In genomic region chr4:56768301-56768700, GRCh38 we compare ENCODE assay signal across 20 cellular contexts. TPM values are rescaled to one million over a fixed set of nuclear protein-coding genes. Genes with fewer than 3 reads are reported as not detected.
"Had no signal": no experiment of that assay in that cellular context is flagged by ENCODE, and none has a peak within 500 bp of the region (broad histone marks: within the 10 kb centered on the region; RNA-seq: fewer than 3 reads in every experiment).

No MANE protein-coding gene starts in this region.

- H3K36me3 ChIP-seq: right lobe of liver, spleen had no signal

- ATAC-seq: left lobe of liver, psoas muscle, right lobe of liver had no signal

- H3K9me3 Mint-ChIP-seq: activated CD4-positive, alpha-beta memory T cell treated with anti-CD3 and anti-CD28 coated beads for 36 hours; memory B cell; nephron had no signal

- H3K27ac Mint-ChIP-seq: activated CD4-positive, alpha-beta memory T cell treated with anti-CD3 and anti-CD28 coated beads for 36 hours; memory B cell; nephron had no signal

- FAIRE-seq: urothelium cell line had no signal

- H3K9me3 ChIP-seq: psoas muscle, right lobe of liver, spleen had no signal

- H3K36me3 Mint-ChIP-seq: activated CD4-positive, alpha-beta memory T cell treated with anti-CD3 and anti-CD28 coated beads for 36 hours; memory B cell had no signal

- DNase-seq: activated CD4-positive, CD25-positive, alpha-beta regulatory T cell treated with anti-CD3 and anti-CD28 coated beads, Interleukin-2, amount 50 U/mL, for 72 hours; activated CD8-positive, alpha-beta memory T cell treated with anti-CD3 and anti-CD28 coated beads, Interleukin-2, amount 50 U/mL, for 4 hours; activated naive CD4-positive, alpha-beta T cell; caudate nucleus; effector memory CD4-positive, alpha-beta T cell; psoas muscle; right lobe of liver; spleen; stimulated activated CD4-positive, alpha-beta T cell treated with anti-CD3 and anti-CD28 coated beads, Interleukin-1b, Interleukin-23, amount 100 ng/mL, for 48 hours; stimulated activated naive CD4-positive, alpha-beta T cell; T-helper 2 cell had no signal

- H3K27ac ChIP-seq: coronary artery, psoas muscle, right lobe of liver, spleen had no signal

- H3K4me3 ChIP-seq: coronary artery, psoas muscle, right lobe of liver, spleen had no signal

- H3K4me1 ChIP-seq: psoas muscle, right lobe of liver had no signal

- H3K27me3 ChIP-seq: right lobe of liver, spleen had no signal

- H3K4me3 Mint-ChIP-seq: activated CD4-positive, alpha-beta memory T cell treated with anti-CD3 and anti-CD28 coated beads for 36 hours; memory B cell; nephron had no signal

RNA-seq across cellular contexts. Expression of gene SPINK2, which starts 53.2 kb away (rescaled TPM):
- total RNA-seq: epithelial cell of proximal tubule, left lobe of liver, osteoblast, right lobe of liver, temporal lobe had no signal
